Comparison of ENCODE assay signal across 26 cellular contexts in genomic region chr16:12317121-12317810, GRCh38.
DNase-seq lines count a peak whose midpoint lies in the region; ATAC-seq and TF ChIP-seq lines count a peak whose summit lies in the region.
"Had no signal": no experiment of that assay in that cellular context is flagged by ENCODE, and none has a peak within 500 bp of the region (broad histone marks: within the 10 kb centered on the region; RNA-seq: fewer than 3 reads in every experiment).

No MANE protein-coding gene starts in this region.

- H3K4me3 ChIP-seq in esophagus squamous epithelium (no peak overlapping the region), psoas muscle (no peak overlapping the region)
- H3K4me3 ChIP-seq: cardiac muscle cell, colonic mucosa, SJSA1, tibial nerve had no signal

- DNase-seq in NCI-H82 (lab: John Stamatoyannopoulos, UW) (peak; percentile 26), NCI-H82 treated with DMSO at 0.1 percent for 48 hours (lab: John Stamatoyannopoulos, UW; ENCODE audit: unreplicated experiment) (no peak), NCI-H69 (lab: John Stamatoyannopoulos, UW) (peak; percentile 74), esophagus squamous epithelium (lab: John Stamatoyannopoulos, UW) (no peak), renal cortical epithelial cell (ENCODE audit: low read depth) (peak; percentile 28), psoas muscle (no peak), NCI-H146 treated with DMSO at 0.1 percent for 48 hours (lab: John Stamatoyannopoulos, UW; ENCODE audit: unreplicated experiment) (no peak)
- DNase-seq: activated CD4-positive, alpha-beta T cell treated with anti-CD3 and anti-CD28 coated beads, Interleukin-2, amount 50 U/mL, for 48 hours; activated naive CD8-positive, alpha-beta T cell treated with anti-CD3 and anti-CD28 coated beads for 36 hours; aorta; CD8-positive, alpha-beta memory T cell; colonic mucosa; GDM1; HCEC 1CT; left cardiac atrium; mesendoderm; NCI-H1092 treated with DMSO at 0.1 percent for 48 hours; NCI-H1930; NCI-H345; T-helper 1 cell had no signal

- 51 to 73% methylated on average over 6 to 7 of the region's 7 CpGs for WGBS in esophagus squamous epithelium, 2 donors
- 93 to 96% (median 95%) methylated on average over 7 of the region's 7 CpGs for WGBS in psoas muscle, 3 donors

- H3K4me1 ChIP-seq in esophagus squamous epithelium = peaks cover 5 to 61% (median 23%) of the 10 kb centered on the region in 3 donors
- no peaks in the 10 kb centered on the region for H3K4me1 ChIP-seq in psoas muscle
- H3K4me1 ChIP-seq: colonic mucosa, SJSA1, tibial nerve had no signal

- ATAC-seq in psoas muscle (no peak), HG03457 (IDR thresholded peaks at IDR 0.05; ENCODE audit: unreplicated experiment) (no peak)
- ATAC-seq: activated CD4-positive, CD25-positive, alpha-beta regulatory T cell treated with anti-CD3 and anti-CD28 coated beads, Interleukin-2, amount 50 U/mL, for 24 hours; left cardiac atrium had no signal

- no peaks in the 10 kb centered on the region for H3K36me3 ChIP-seq in esophagus squamous epithelium
- H3K36me3 ChIP-seq in psoas muscle (ENCODE audit: insufficient read depth in 1 of 2, low read depth in 1 of 2) = no peaks in the 10 kb centered on the region
- H3K36me3 ChIP-seq: cardiac muscle cell, colonic mucosa, SJSA1, tibial nerve had no signal

- peak overlapping the region in 3 of 4 donors; percentile 32 to 62 (median 44) for H3K27ac ChIP-seq in esophagus squamous epithelium
- no peak overlapping the region for H3K27ac ChIP-seq in psoas muscle
- H3K27ac ChIP-seq: cardiac muscle cell, colonic mucosa, SJSA1, tibial nerve had no signal

- intact Hi-C loops in esophagus squamous epithelium (cut with DNase I) = no loop called here
- intact Hi-C loops in psoas muscle (cut with DNase I) = no loop called here

- no peak for TF ChIP-seq CTCF in esophagus squamous epithelium (IDR thresholded peaks at IDR 0.05)
- TF ChIP-seq CTCF in psoas muscle (IDR thresholded peaks at IDR 0.05) = no peak

- no peak for TF ChIP-seq POLR2A in esophagus squamous epithelium (IDR thresholded peaks at IDR 0.05)

- no peaks in the 10 kb centered on the region for H3K9me3 ChIP-seq in esophagus squamous epithelium
- H3K9me3 ChIP-seq in psoas muscle = no peaks in the 10 kb centered on the region
- H3K9me3 ChIP-seq: colonic mucosa, SJSA1, tibial nerve had no signal

- H3K27me3 ChIP-seq in esophagus squamous epithelium (no peaks in the 10 kb centered on the region), psoas muscle (ENCODE audit: insufficient read depth in 3 of 3, low read length in 2 of 3) (no peaks in the 10 kb centered on the region)
- H3K27me3 ChIP-seq: cardiac muscle cell, colonic mucosa, foreskin keratinocyte, SJSA1, tibial nerve had no signal

Comparison
In these comparisons a context has a peak if more than half of its experiments do, and no peak if none do; other contexts are left out.
1. DNase-seq: peak in NCI-H82 (single experiment), NCI-H69 (single experiment) and renal cortical epithelial cell (single experiment); none in NCI-H82 treated with DMSO at 0.1 percent for 48 hours (single experiment), esophagus squamous epithelium (single experiment), psoas muscle (0 of 2) and NCI-H146 treated with DMSO at 0.1 percent for 48 hours (single experiment).